ENCODE assay signal across 12 cellular contexts in the genomic region with DNA sequence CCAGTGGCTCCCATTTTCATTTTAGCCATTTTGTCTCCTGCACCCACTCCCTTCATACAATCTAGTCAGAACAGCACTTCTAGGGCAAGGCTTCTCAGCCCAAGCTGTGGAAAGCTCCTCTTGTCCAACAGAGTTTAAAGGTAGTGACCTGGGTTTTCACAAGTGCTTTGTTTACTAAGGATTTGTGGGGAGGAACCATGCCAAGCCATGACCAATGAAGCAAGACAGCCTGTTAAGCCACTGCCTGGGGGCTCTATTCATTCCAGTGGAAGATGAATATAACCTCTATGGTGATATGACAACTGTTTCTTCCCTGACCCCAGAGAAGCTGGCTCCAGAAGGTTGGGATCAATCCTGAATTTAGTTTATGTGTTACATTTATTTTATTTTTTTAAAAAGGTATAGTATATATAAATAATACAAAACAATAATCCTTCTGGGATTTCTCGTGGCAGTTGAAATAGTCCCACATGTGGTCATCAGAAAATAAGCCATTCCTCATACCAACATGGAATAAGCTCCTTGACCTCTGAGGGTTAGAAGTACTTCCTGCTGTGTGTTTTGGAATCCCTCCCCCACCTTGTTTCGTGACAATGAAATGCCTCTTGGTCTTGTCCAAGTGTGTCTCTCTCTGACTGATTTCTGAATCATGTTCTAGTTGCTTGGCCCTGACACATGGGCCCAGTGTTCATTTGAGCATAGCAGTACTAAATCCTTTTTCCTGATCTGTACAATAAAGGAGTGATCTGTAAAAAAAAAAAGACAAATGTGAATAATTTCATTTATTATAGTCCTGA. TPM values are rescaled to one million over a fixed set of nuclear protein-coding genes. Genes with fewer than 3 reads are reported as not detected.
DNase-seq lines count a peak whose midpoint lies in the region; ATAC-seq, FAIRE-seq and TF ChIP-seq lines count a peak whose summit lies in the region.
"Had no signal": no experiment of that assay in that cellular context is flagged by ENCODE, and none has a peak within 500 bp of the region (broad histone marks: within the 10 kb centered on the region; RNA-seq: fewer than 3 reads in every experiment).

No MANE protein-coding gene starts in this region.

- no peak for DNase-seq in GM12891 (ENCODE audit: insufficient read length, low spot score)
- DNase-seq in RWPE2 (ENCODE audit: low spot score), result no peak
- DNase-seq in fibroblast of gingiva (ENCODE audit: low read depth), result peak; percentile 78
- DNase-seq in sciatic nerve (ENCODE audit: low spot score), result no peak
- no peak for DNase-seq in NCI-H2081 (lab: John Stamatoyannopoulos, UW)
- DNase-seq in activated gamma-delta T cell (lab: John Stamatoyannopoulos, UW), result no peak
- no peak for DNase-seq in medulla oblongata (ENCODE audit: extremely low spot score)
- DNase-seq: activated CD4-positive, alpha-beta T cell treated with anti-CD3 and anti-CD28 coated beads, Interleukin-2, amount 50 U/mL, for 4 hours; cerebellar nuclear complex; stimulated activated naive CD8-positive, alpha-beta T cell treated with anti-CD3 and anti-CD28 coated beads, Interleukin-15, Interleukin-2, amounts not matched to agents 100 U/mL and 50 U/mL, for 24 hours had no signal

- no peaks in the 10 kb centered on the region for H3K27me3 ChIP-seq in RWPE2 (ENCODE audit: insufficient read depth, poor library complexity, severe bottlenecking)

- H3K4me3 ChIP-seq in RWPE2 (ENCODE audit: severe bottlenecking), result no peak overlapping the region

- no peaks in the 10 kb centered on the region for H3K36me3 ChIP-seq in RWPE2 (ENCODE audit: low read depth)

- TF ChIP-seq POLR2A in GM12891 (IDR thresholded peaks at IDR 0.05; ENCODE audit: low read depth, low read length), result no peak

- peak; percentile 45 for FAIRE-seq in GM12891 (lab: Jason Lieb, UNC)

- H3K4me1 ChIP-seq in RWPE2 (ENCODE audit: insufficient read depth, poor library complexity, severe bottlenecking), result peaks cover 25% of the 10 kb centered on the region

- H3K27ac ChIP-seq in RWPE2 (ENCODE audit: poor library complexity, severe bottlenecking), result peak overlapping the region; percentile 47
- H3K27ac ChIP-seq: HL-60 had no signal

- no peak for TF ChIP-seq CTCF in RWPE2 (IDR thresholded peaks at IDR 0.05; ENCODE audit: poor library complexity, severe bottlenecking)

- intact Hi-C loops in sciatic nerve (cut with DNase I), result no loop called here

- ATAC-seq in RWPE2 (ENCODE audit: low read depth), result peak; percentile 72
- peak; percentile 24 for ATAC-seq in sciatic nerve
- no peak for ATAC-seq in GM21423 (IDR thresholded peaks at IDR 0.05; ENCODE audit: unreplicated experiment)
- ATAC-seq: stimulated activated naive CD8-positive, alpha-beta T cell treated with anti-CD3 and anti-CD28 coated beads, Interleukin-15, Interleukin-2, amounts not matched to agents 100 U/mL and 50 U/mL, for 24 hours had no signal

- no peaks in the 10 kb centered on the region for H3K9me3 ChIP-seq in RWPE2 (ENCODE audit: severe bottlenecking)

TF ChIP-seq in GM12891, 5 proteins besides CTCF, POLR2A, EP300 and RAD21:
- TF ChIP-seq TAF1 (IDR thresholded peaks at IDR 0.05; ENCODE audit: low read depth, low read length) (no peak), PAX5 (IDR thresholded peaks at IDR 0.05; ENCODE audit: insufficient read depth, low read length, severe bottlenecking) (no peak), POU2F2 (IDR thresholded peaks at IDR 0.05; ENCODE audit: low read depth, low read length) (no peak), POLR2AphosphoS5 (IDR thresholded peaks at IDR 0.05; ENCODE audit: low read depth, low read length) (no peak), SPI1 (IDR thresholded peaks at IDR 0.05; ENCODE audit: low read depth, low read length) (no peak)

RNA-seq across cellular contexts. Expression of gene THUMPD3, which starts 13.3 kb away (rescaled TPM):
- polyA plus RNA-seq in GM12891 (2012; ENCODE audit: low read depth, missing spikeins), result 37.6 TPM
- total RNA-seq in sciatic nerve, result 32.2 TPM

RNA-seq across cellular contexts. Expression of gene SETD5, which starts 47.9 kb away (rescaled TPM):
- 36.4 TPM for polyA plus RNA-seq in GM12891 (2012; ENCODE audit: low read depth, missing spikeins)
- 162 TPM for total RNA-seq in sciatic nerve
